17 cellular contexts compared by ENCODE assay signal in genomic region chr21:42012344-42012743, GRCh38. TPM values are rescaled to one million over a fixed set of nuclear protein-coding genes. Genes with fewer than 3 reads are reported as not detected.
DNase-seq lines count a peak whose midpoint lies in the region; TF ChIP-seq lines count a peak whose summit lies in the region.
"Had no signal": no experiment of that assay in that cellular context is flagged by ENCODE, and none has a peak within 500 bp of the region (broad histone marks: within the 10 kb centered on the region; RNA-seq: fewer than 3 reads in every experiment).

No MANE protein-coding gene starts in this region.

- no peak overlapping the region for H4K8ac ChIP-seq in mesenchymal stem cell (ENCODE audit: low read length)

- no peak overlapping the region for H2AFZ ChIP-seq in mammary epithelial cell (ENCODE audit: low read depth, low read length)
- no peak overlapping the region for H2AFZ ChIP-seq in mesenchymal stem cell (ENCODE audit: low read depth, low read length)

- no peak overlapping the region for H2AK5ac ChIP-seq in mesenchymal stem cell (ENCODE audit: low read length, severe bottlenecking)

- H3K27ac ChIP-seq in mammary epithelial cell (ENCODE audit: insufficient read depth, low read depth, low read length), result no peak overlapping the region
- peak overlapping the region; percentile 63 for H3K27ac ChIP-seq in SJCRH30
- no peak overlapping the region for H3K27ac ChIP-seq in mesenchymal stem cell (ENCODE audit: low read length, poor library complexity, severe bottlenecking)
- H3K27ac ChIP-seq: BLaER1 treated with 17β-estradiol and CSF1 and Interleukin-3, amounts not matched to agents 10 nM and 100 nM; brain microvascular endothelial cell; WERI-Rb-1 had no signal

- H3K79me1 ChIP-seq in mesenchymal stem cell (replicated peaks; ENCODE audit: low read length, poor library complexity, severe bottlenecking), result peaks cover 11% of the 10 kb centered on the region

- in situ Hi-C loops in mammary epithelial cell (cut with MboI; ENCODE audit: low sequenced_read_pairs in 2 of 2), result no loop called here

- WGBS in mammary epithelial cell (ENCODE audit: low coverage, missing lambda C conversion rate), result 63% methylated on average over 9 of the region's 9 CpGs
- 96% methylated on average over 9 of the region's 9 CpGs for WGBS in mesenchymal stem cell

- no peak overlapping the region for H3K4me2 ChIP-seq in mammary epithelial cell (ENCODE audit: insufficient read depth, low read depth, low read length)
- no peak overlapping the region for H3K4me2 ChIP-seq in mesenchymal stem cell (ENCODE audit: low read length, poor library complexity, severe bottlenecking)
- H3K4me2 ChIP-seq: SK-N-SH had no signal

- H3K18ac ChIP-seq in mesenchymal stem cell (ENCODE audit: low read depth in 1 of 2, low read length in 2 of 2), result no peak overlapping the region

- H3K4me3 Mint-ChIP-seq in MCF 10A (ENCODE audit: unreplicated experiment), result peak overlapping the region; percentile 56
- peak overlapping the region in 4 of 5 donors; percentile 60 to 92 (median 76) for H3K4me3 Mint-ChIP-seq in immature natural killer cell
- peak overlapping the region; percentile 84 for H3K4me3 Mint-ChIP-seq in type B pancreatic cell
- H3K4me3 Mint-ChIP-seq in activated CD4-positive, alpha-beta memory T cell treated with anti-CD3 and anti-CD28 coated beads, Interleukin-2, amount 10 ng/mL, durations not matched to agents 7 days and 5 days, result no peak overlapping the region

- H2BK15ac ChIP-seq in mesenchymal stem cell (ENCODE audit: low read depth, poor library complexity, severe bottlenecking), result no peak overlapping the region

- H3K9me3 Mint-ChIP-seq in MCF 10A (ENCODE audit: unreplicated experiment), result peaks cover 8% of the 10 kb centered on the region
- no peaks in the 10 kb centered on the region for H3K9me3 Mint-ChIP-seq in immature natural killer cell
- no peaks in the 10 kb centered on the region for H3K9me3 Mint-ChIP-seq in type B pancreatic cell
- no peaks in the 10 kb centered on the region for H3K9me3 Mint-ChIP-seq in activated CD4-positive, alpha-beta memory T cell treated with anti-CD3 and anti-CD28 coated beads, Interleukin-2, amount 10 ng/mL, durations not matched to agents 7 days and 5 days

- no peak overlapping the region for H2BK120ac ChIP-seq in mesenchymal stem cell (ENCODE audit: low read depth, low read length)

- POLR2A ChIA-PET in MCF 10A (lab: Yijun Ruan, JAX), result interaction anchor here (1.6 kb wide), 1 partner anchor 27 kb away, joined by 3 read pairs; no protein-coding TSS in a partner anchor
- POLR2A ChIA-PET in activated CD4-positive, alpha-beta memory T cell treated with anti-CD3 and anti-CD28 coated beads, Interleukin-2, amount 10 ng/mL, durations not matched to agents 7 days and 5 days (lab: Charles Lee), result interaction anchor here (1.3 to 1.4 kb wide), 3 partner anchors 47 to 52 kb away, joined by 4 to 5 read pairs (median 4); no protein-coding TSS in a partner anchor

- no peaks in the 10 kb centered on the region for H4K20me1 ChIP-seq in mammary epithelial cell (ENCODE audit: insufficient read depth, low read length)

- BruUV-seq in MCF 10A (replicated peaks; lab: Mats Ljungman, UMichigan) (no TSS peak), mammary epithelial cell (replicated peaks; lab: Mats Ljungman, UMichigan) (no TSS peak)

- peaks cover 15% of the 10 kb centered on the region for H3K4me1 Mint-ChIP-seq in MCF 10A (ENCODE audit: insufficient read depth, unreplicated experiment)
- H3K4me1 Mint-ChIP-seq in immature natural killer cell, result peaks cover 8 to 9% of the 10 kb centered on the region in 2 donors
- H3K4me1 Mint-ChIP-seq in type B pancreatic cell (ENCODE audit: unreplicated experiment), result peaks cover 5% of the 10 kb centered on the region
- peaks cover 14% of the 10 kb centered on the region for H3K4me1 Mint-ChIP-seq in activated CD4-positive, alpha-beta memory T cell treated with anti-CD3 and anti-CD28 coated beads, Interleukin-2, amount 10 ng/mL, durations not matched to agents 7 days and 5 days

- H3K27me3 Mint-ChIP-seq in MCF 10A (ENCODE audit: insufficient read depth, unreplicated experiment) (no peaks in the 10 kb centered on the region), immature natural killer cell (ENCODE audit: low read depth in 3 of 3) (peaks cover 11 to 14% (median 14%) of the 10 kb centered on the region in 3 donors), type B pancreatic cell (peaks cover 18% of the 10 kb centered on the region)
- peaks cover 31% of the 10 kb centered on the region for H3K27me3 Mint-ChIP-seq in activated CD4-positive, alpha-beta memory T cell treated with anti-CD3 and anti-CD28 coated beads, Interleukin-2, amount 10 ng/mL, durations not matched to agents 7 days and 5 days

- peaks cover 20% of the 10 kb centered on the region for H3K79me2 ChIP-seq in mammary epithelial cell (ENCODE audit: insufficient read depth, low read length)

- dilution Hi-C loops in mammary epithelial cell (cut with HindIII; ENCODE audit: low sequenced_read_pairs), result no loop called here

- DNase-seq in MCF 10A (ENCODE audit: unreplicated experiment) (no peak), mammary epithelial cell (no peak), SJCRH30 (no peak), immature natural killer cell (no peak), type B pancreatic cell (ENCODE audit: extremely low spot score, unreplicated experiment) (no peak), NCI-H226 (no peak), mesenchymal stem cell (no peak)
- DNase-seq in activated CD4-positive, alpha-beta memory T cell treated with anti-CD3 and anti-CD28 coated beads, Interleukin-2, amount 10 ng/mL, durations not matched to agents 7 days and 5 days, result no peak
- DNase-seq: brain microvascular endothelial cell, GF-D8, SK-N-SH, WERI-Rb-1 had no signal

- CTCF ChIA-PET in MCF 10A (lab: Yijun Ruan, JAX) (interaction anchor here (0.5 to 1.4 kb wide), 5 partner anchors 16 to 560 kb away, joined by 4 to 5 read pairs (median 5); no protein-coding TSS in a partner anchor), mammary epithelial cell (lab: Charles Lee; ENCODE audit: low non-redundant PET) (no interaction called here)
- CTCF ChIA-PET in activated CD4-positive, alpha-beta memory T cell treated with anti-CD3 and anti-CD28 coated beads, Interleukin-2, amount 10 ng/mL, durations not matched to agents 7 days and 5 days (lab: Charles Lee), result interaction anchor here (1.2 kb wide), 1 partner anchor 95 kb away, joined by 4 read pairs; no protein-coding TSS in a partner anchor

- H3K36me3 Mint-ChIP-seq in MCF 10A (ENCODE audit: insufficient read depth, unreplicated experiment), result no peaks in the 10 kb centered on the region
- H3K36me3 Mint-ChIP-seq in immature natural killer cell, result no peaks in the 10 kb centered on the region
- H3K36me3 Mint-ChIP-seq in type B pancreatic cell, result peaks cover 8% of the 10 kb centered on the region
- peaks cover 12% of the 10 kb centered on the region for H3K36me3 Mint-ChIP-seq in activated CD4-positive, alpha-beta memory T cell treated with anti-CD3 and anti-CD28 coated beads, Interleukin-2, amount 10 ng/mL, durations not matched to agents 7 days and 5 days (ENCODE audit: low read depth)

- H2BK5ac ChIP-seq in mesenchymal stem cell (ENCODE audit: low read depth, low read length, poor library complexity, severe bottlenecking), result no peak overlapping the region

- H3K4ac ChIP-seq in mesenchymal stem cell (ENCODE audit: low read depth in 1 of 2, low read length in 2 of 2), result no peak overlapping the region

- H3K4me1 ChIP-seq in mammary epithelial cell (ENCODE audit: insufficient read depth, low read length), result peaks cover 5% of the 10 kb centered on the region
- peaks cover 28% of the 10 kb centered on the region for H3K4me1 ChIP-seq in SJCRH30
- H3K4me1 ChIP-seq in mesenchymal stem cell (ENCODE audit: control insufficient read depth, insufficient read depth, low read depth, low read length), result peaks cover 14% of the 10 kb centered on the region

- H3K9me3 ChIP-seq in mammary epithelial cell (replicated peaks; ENCODE audit: insufficient read depth, low read length), result peaks cover 2% of the 10 kb centered on the region
- H3K9me3 ChIP-seq in SJCRH30 (replicated peaks), result no peaks in the 10 kb centered on the region
- peaks cover 6% of the 10 kb centered on the region for H3K9me3 ChIP-seq in mesenchymal stem cell (ENCODE audit: control insufficient read depth, low read length)
- H3K9me3 ChIP-seq: HAP-1, SK-N-SH had no signal

- intact Hi-C loops in MCF 10A (cut with micrococcal nuclease) (loop anchor here (5.0 kb wide), 1 partner anchor 135 kb away; the partner anchor contains the start of gene PRDM15), mammary epithelial cell (cut with micrococcal nuclease) (no loop called here)

- H3K23ac ChIP-seq in mesenchymal stem cell (ENCODE audit: low read length in 2 of 2), result no peak overlapping the region

- H3K14ac ChIP-seq in mesenchymal stem cell (ENCODE audit: low read length in 2 of 2), result no peak overlapping the region

- H3K36me3 ChIP-seq in mammary epithelial cell (ENCODE audit: insufficient read depth, low read length) (no peaks in the 10 kb centered on the region), SJCRH30 (peaks cover 2% of the 10 kb centered on the region; the same call in 1 of the 2 replicates), mesenchymal stem cell (ENCODE audit: control insufficient read depth in 1 of 2, insufficient read depth in 2 of 2, low read depth in 1 of 2, low read length in 2 of 2) (peaks cover 0 to 6% of the 10 kb centered on the region in 2 experiments)

- no peak overlapping the region for H3K27ac Mint-ChIP-seq in MCF 10A (ENCODE audit: low read depth, unreplicated experiment)
- H3K27ac Mint-ChIP-seq in immature natural killer cell, result peak overlapping the region in 4 of 6 donors; percentile 21 to 55 (median 32)
- peak overlapping the region; percentile 74 for H3K27ac Mint-ChIP-seq in type B pancreatic cell
- H3K27ac Mint-ChIP-seq in activated CD4-positive, alpha-beta memory T cell treated with anti-CD3 and anti-CD28 coated beads, Interleukin-2, amount 10 ng/mL, durations not matched to agents 7 days and 5 days, result no peak overlapping the region

- H3K4me3 ChIP-seq in mammary epithelial cell (replicated peaks in 1 of 3; ENCODE audit: insufficient read depth in 1 of 3, low read depth in 2 of 3, low read length in 3 of 3) (no peak overlapping the region), SJCRH30 (peak overlapping the region; percentile 13), mesenchymal stem cell (ENCODE audit: insufficient read depth in 1 of 2, low read depth in 1 of 2, low read length in 2 of 2) (no peak overlapping the region)
- H3K4me3 ChIP-seq: HAP-1 had no signal

- H3K27me3 ChIP-seq in mammary epithelial cell (ENCODE audit: insufficient read depth, low read length) (no peaks in the 10 kb centered on the region), SJCRH30 (no peaks in the 10 kb centered on the region), mesenchymal stem cell (ENCODE audit: control insufficient read depth in 1 of 2, insufficient read depth in 1 of 2, low read length in 2 of 2) (no peaks in the 10 kb centered on the region)
- H3K27me3 ChIP-seq: brain microvascular endothelial cell had no signal

- peak overlapping the region in 1 of 2 experiments; percentile 25 for H2BK12ac ChIP-seq in mesenchymal stem cell (ENCODE audit: low read length in 2 of 2)

- H4K91ac ChIP-seq in mesenchymal stem cell (ENCODE audit: low read length), result no peak overlapping the region

- H3K9ac ChIP-seq in mammary epithelial cell (ENCODE audit: insufficient read depth, low read length), result no peak overlapping the region
- no peak overlapping the region for H3K9ac ChIP-seq in mesenchymal stem cell (ENCODE audit: low read length)
- H3K9ac ChIP-seq: BLaER1 treated with 17β-estradiol and CSF1 and Interleukin-3, amounts not matched to agents 10 nM and 100 nM; SK-N-SH had no signal

- TF ChIP-seq CTCF in MCF 10A (IDR thresholded peaks at IDR 0.05; ENCODE audit: unreplicated experiment) (no peak), mammary epithelial cell (conservative IDR thresholded peaks at IDR 0.05 in 1 of 2, IDR thresholded peaks at IDR 0.05 in 1 of 2; ENCODE audit: extremely low read depth in 1 of 2, insufficient read depth in 1 of 2, low read depth in 1 of 2, low read length in 2 of 2) (no peak), type B pancreatic cell (conservative IDR thresholded peaks at IDR 0.05) (no peak)

RNA-seq across cellular contexts. Expression of gene ZBTB21, which starts 2.2 kb away (rescaled TPM):
- 21.5 and 27.3 TPM in 2 replicates for total RNA-seq in MCF 10A (2022)
- total RNA-seq in mammary epithelial cell, result 10 to 100 TPM; 16.3 to 22.4 TPM
- 6.7 TPM for polyA plus RNA-seq in mammary epithelial cell
- polyA minus RNA-seq in mammary epithelial cell, result 11.0 TPM
- total RNA-seq in SJCRH30 (2014; rRNA removed; shearing (Covaris generic)), result 20.5 and 25.7 TPM in 2 replicates
- polyA plus RNA-seq in immature natural killer cell, result 1 to 10 TPM; 1.3 to 4.1 (median 2.2) TPM
- 19.9 and 23.4 TPM in 2 replicates for total RNA-seq in type B pancreatic cell (ENCODE audit: low replicate concordance)
- 10 to 100 TPM; 18.0 to 18.4 TPM for total RNA-seq in activated CD4-positive, alpha-beta memory T cell treated with anti-CD3 and anti-CD28 coated beads, Interleukin-2, amount 10 ng/mL, durations not matched to agents 7 days and 5 days
- polyA plus RNA-seq in mesenchymal stem cell (2013, experiment 1 of 2), result 9.7 TPM
- polyA plus RNA-seq in mesenchymal stem cell (2013, experiment 2 of 2), result 9.5 TPM

RNA-seq across cellular contexts. Expression of gene C2CD2, which starts 58.5 kb away (rescaled TPM):
- total RNA-seq in MCF 10A (2022), result 25.0 and 25.1 TPM in 2 replicates
- total RNA-seq in mammary epithelial cell, result 10 to 100 TPM; 29.1 to 36.7 TPM
- polyA plus RNA-seq in mammary epithelial cell, result 28.0 TPM
- polyA minus RNA-seq in mammary epithelial cell, result 90.3 TPM
- total RNA-seq in SJCRH30 (2014; rRNA removed; shearing (Covaris generic)), result 14.1 and 14.5 TPM in 2 replicates
- 1 to 10 TPM in 2 of 3 donors, not detected in 1; 2.1 TPM for polyA plus RNA-seq in immature natural killer cell
- 20.5 and 32.3 TPM in 2 replicates for total RNA-seq in type B pancreatic cell (ENCODE audit: low replicate concordance)
- total RNA-seq in activated CD4-positive, alpha-beta memory T cell treated with anti-CD3 and anti-CD28 coated beads, Interleukin-2, amount 10 ng/mL, durations not matched to agents 7 days and 5 days, result 1 to 10 TPM; 5.1 to 6.3 TPM
- polyA plus RNA-seq in mesenchymal stem cell (2013, experiment 1 of 2), result 11.4 TPM
- polyA plus RNA-seq in mesenchymal stem cell (2013, experiment 2 of 2), result 11.3 TPM

RNA-seq across cellular contexts. Expression of gene UMODL1, which starts 58.8 kb away (rescaled TPM):
- total RNA-seq in MCF 10A (2022) (not detected in 2 replicates), mammary epithelial cell (under 1 TPM in 1 of 2 donors, not detected in 1; under 0.01 TPM), type B pancreatic cell (ENCODE audit: low replicate concordance) (0.36 and 1.0 TPM in 2 replicates)
- polyA plus RNA-seq in mammary epithelial cell (not detected), immature natural killer cell (not detected)
- polyA minus RNA-seq in mammary epithelial cell, result not detected
- 0.30 and 0.79 TPM in 2 replicates for total RNA-seq in SJCRH30 (2014; rRNA removed; shearing (Covaris generic))
- total RNA-seq in activated CD4-positive, alpha-beta memory T cell treated with anti-CD3 and anti-CD28 coated beads, Interleukin-2, amount 10 ng/mL, durations not matched to agents 7 days and 5 days, result under 1 TPM; 0.05 to 0.10 TPM
- 0.07 TPM for polyA plus RNA-seq in mesenchymal stem cell (2013, experiment 1 of 2)
- polyA plus RNA-seq in mesenchymal stem cell (2013, experiment 2 of 2), result 0.07 TPM
- total RNA-seq: frontal cortex, mucosa of gallbladder, renal cortical epithelial cell had no signal
- polyA plus RNA-seq: SK-N-SH had no signal

Comparison
In these comparisons a context has a peak if more than half of its experiments do, and no peak if none do; other contexts are left out.
1. H3K27ac Mint-ChIP-seq: peak in immature natural killer cell (4 of 6) and type B pancreatic cell (single experiment); none in MCF 10A (single experiment) and activated CD4-positive, alpha-beta memory T cell treated with anti-CD3 and anti-CD28 coated beads, Interleukin-2, amount 10 ng/mL, durations not matched to agents 7 days and 5 days (single experiment).